Comparison of ENCODE assay signal across 8 cellular contexts in the genomic region with DNA sequence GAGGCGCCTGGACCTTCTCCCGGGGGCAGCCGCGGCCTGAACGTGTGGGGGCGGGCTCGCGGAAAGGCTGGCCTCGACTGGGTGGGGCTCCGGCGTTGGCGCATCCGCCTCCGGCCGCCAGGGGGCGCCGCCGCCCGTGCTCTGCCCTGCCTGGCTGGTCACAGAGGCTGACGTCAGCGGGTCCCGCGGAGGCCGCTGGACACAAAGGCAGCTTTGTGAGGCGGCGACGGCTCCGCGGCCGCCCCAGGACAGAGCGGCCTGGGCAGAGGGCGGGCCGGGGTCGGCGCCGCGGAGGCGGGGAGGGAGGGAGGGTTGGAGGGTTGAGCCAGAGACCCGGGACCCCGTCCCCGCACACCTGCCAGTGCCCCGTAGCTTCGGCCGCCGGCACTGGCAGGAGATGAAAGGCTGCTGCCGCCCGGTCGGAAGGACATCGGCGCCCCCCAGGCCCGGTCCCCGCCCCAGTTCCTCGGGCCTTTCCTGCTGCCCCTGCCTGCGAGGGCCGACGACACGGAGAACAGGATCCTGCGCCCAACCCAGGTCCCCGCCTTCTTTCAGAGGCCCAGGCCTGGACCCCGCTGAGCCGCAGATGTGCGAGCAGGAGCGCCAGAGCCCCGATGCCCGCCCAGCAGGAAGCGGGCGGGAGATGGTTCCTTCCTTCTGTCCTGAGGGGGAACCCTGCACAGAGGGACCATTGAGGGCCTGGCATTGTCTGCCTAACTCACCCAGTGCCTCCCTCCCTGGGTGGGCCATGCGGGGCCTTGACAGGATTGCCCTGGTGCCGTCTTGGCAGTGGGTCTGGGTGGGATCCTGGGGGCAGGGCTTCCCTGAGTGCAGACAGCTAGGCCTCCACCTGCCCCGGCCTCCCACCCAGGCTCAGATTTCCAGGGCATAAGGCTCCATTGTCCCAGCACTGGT. TPM values are rescaled to one million over a fixed set of nuclear protein-coding genes. Genes with fewer than 3 reads are reported as not detected.
A peak's percentile ranks its signal among the peaks of the same experiment; 100 is the strongest.
DNase-seq lines count a peak whose midpoint lies in the region; ATAC-seq and TF ChIP-seq lines count a peak whose summit lies in the region.

No MANE protein-coding gene starts in this region.

- H3K4me2 ChIP-seq in mammary epithelial cell (ENCODE audit: insufficient read depth, low read depth, low read length) = peak overlapping the region; percentile 83
- H3K4me2 ChIP-seq in smooth muscle cell = peak overlapping the region; percentile 89

- in situ Hi-C loops in mammary epithelial cell (cut with MboI; ENCODE audit: low sequenced_read_pairs in 2 of 2) = no loop called here

- peaks cover 9% of the 10 kb centered on the region for H3K79me2 ChIP-seq in mammary epithelial cell (ENCODE audit: insufficient read depth, low read length)
- H3K79me2 ChIP-seq in smooth muscle cell (ENCODE audit: low read depth) = no peaks in the 10 kb centered on the region

- H3K36me3 Mint-ChIP-seq in immature natural killer cell = peaks cover 4 to 11% (median 7%) of the 10 kb centered on the region in 3 donors

- H3K27me3 Mint-ChIP-seq in immature natural killer cell (ENCODE audit: low read depth in 3 of 3) = peaks cover 2 to 5% (median 5%) of the 10 kb centered on the region in 3 donors

- no TSS peak for BruUV-seq in mammary epithelial cell (replicated peaks; lab: Mats Ljungman, UMichigan)

- H2AFZ ChIP-seq in mammary epithelial cell (ENCODE audit: low read depth, low read length) = peak overlapping the region; percentile 57
- H2AFZ ChIP-seq in smooth muscle cell (ENCODE audit: low read depth) = no peak overlapping the region

- H4K20me1 ChIP-seq in mammary epithelial cell (ENCODE audit: insufficient read depth, low read length) (no peaks in the 10 kb centered on the region), smooth muscle cell (ENCODE audit: low read depth) (peaks cover 12% of the 10 kb centered on the region)

- H3F3A ChIP-seq in smooth muscle cell (ENCODE audit: low read depth) = peaks cover 26% of the 10 kb centered on the region

- H3K36me3 ChIP-seq in mammary epithelial cell (ENCODE audit: insufficient read depth, low read length) (peaks cover 18% of the 10 kb centered on the region), smooth muscle cell (ENCODE audit: low read depth) (no peaks in the 10 kb centered on the region)

- H3K4me3 ChIP-seq in mammary epithelial cell (replicated peaks in 1 of 3; ENCODE audit: insufficient read depth in 1 of 3, low read depth in 2 of 3, low read length in 3 of 3) = peak overlapping the region; percentile 32 to 52 (median 41)
- H3K4me3 ChIP-seq in smooth muscle cell = peak overlapping the region; percentile 64

- dilution Hi-C loops in mammary epithelial cell (cut with HindIII; ENCODE audit: low sequenced_read_pairs) = no loop called here

- peak overlapping the region in 4 of 6 donors; percentile 28 to 84 (median 40) for H3K27ac Mint-ChIP-seq in immature natural killer cell

- peak; percentile 90 for ATAC-seq in HG02678 (IDR thresholded peaks at IDR 0.05; ENCODE audit: unreplicated experiment)

- H3K27me3 ChIP-seq in mammary epithelial cell (ENCODE audit: insufficient read depth, low read length) (no peaks in the 10 kb centered on the region), smooth muscle cell (ENCODE audit: low read depth) (no peaks in the 10 kb centered on the region)

- intact Hi-C loops in mammary epithelial cell (cut with micrococcal nuclease) = loop anchor here (1.0 to 2.0 kb wide), 3 partner anchors 13 to 33 kb away; no protein-coding TSS in a partner anchor

- H3K9ac ChIP-seq in mammary epithelial cell (ENCODE audit: insufficient read depth, low read length) (peak overlapping the region; percentile 38), smooth muscle cell (ENCODE audit: low read depth) (peak overlapping the region; percentile 99)

- H3K9me3 ChIP-seq in mammary epithelial cell (replicated peaks; ENCODE audit: insufficient read depth, low read length) = no peaks in the 10 kb centered on the region
- no peaks in the 10 kb centered on the region for H3K9me3 ChIP-seq in smooth muscle cell (replicated peaks; ENCODE audit: low read depth)

- CTCF ChIA-PET in mammary epithelial cell (lab: Charles Lee; ENCODE audit: low non-redundant PET) = interaction anchor here (0.5 to 0.8 kb wide), 5 partner anchors 14 to 1786 kb away, joined by 3 to 8 read pairs (median 7); no protein-coding TSS in a partner anchor

- peaks cover 0 to 4% of the 10 kb centered on the region in 2 donors for H3K4me1 Mint-ChIP-seq in immature natural killer cell

- H3K4me1 ChIP-seq in mammary epithelial cell (ENCODE audit: insufficient read depth, low read length) (peaks cover 35% of the 10 kb centered on the region), smooth muscle cell (ENCODE audit: low read depth) (peaks cover 30% of the 10 kb centered on the region)

- TF ChIP-seq CTCF in VCaP (conservative IDR thresholded peaks at IDR 0.05) = peak; percentile 99
- peak; percentile 77 to 91 for TF ChIP-seq CTCF in mammary epithelial cell (conservative IDR thresholded peaks at IDR 0.05 in 1 of 2, IDR thresholded peaks at IDR 0.05 in 1 of 2; ENCODE audit: extremely low read depth in 1 of 2, insufficient read depth in 1 of 2, low read depth in 1 of 2, low read length in 2 of 2)
- TF ChIP-seq CTCF in smooth muscle cell (IDR thresholded peaks at IDR 0.05; ENCODE audit: borderline replicate concordance, insufficient read depth, poor library complexity, severe bottlenecking) = peak; percentile 98

- H3K27ac ChIP-seq in VCaP (peak overlapping the region; percentile 93), mammary epithelial cell (ENCODE audit: insufficient read depth, low read depth, low read length) (peak overlapping the region; percentile 54), smooth muscle cell (ENCODE audit: low read depth) (peak overlapping the region; percentile 98)

- peak overlapping the region; percentile 54 to 76 (median 66) for H3K4me3 Mint-ChIP-seq in immature natural killer cell

- DNase-seq in NCI-H1417 (lab: John Stamatoyannopoulos, UW) = peak; percentile 72 to 87 (median 82)
- no peak for DNase-seq in NCI-H1417 treated with DMSO at 0.1 percent for 48 hours (lab: John Stamatoyannopoulos, UW)
- peak; percentile 22 for DNase-seq in NCI-H2107 treated with DMSO at 0.1 percent for 48 hours (lab: John Stamatoyannopoulos, UW; ENCODE audit: unreplicated experiment)
- peak; percentile 86 for DNase-seq in mammary epithelial cell
- peak; percentile 86 to 88 (median 88) for DNase-seq in immature natural killer cell
- DNase-seq in smooth muscle cell (lab: John Stamatoyannopoulos, UW; ENCODE audit: unreplicated experiment) = peak; percentile 89

- no peaks in the 10 kb centered on the region for H3K9me3 Mint-ChIP-seq in immature natural killer cell

- 10% methylated on average over 23 of the region's 70 CpGs for WGBS in mammary epithelial cell (ENCODE audit: low coverage, missing lambda C conversion rate)
- WGBS in smooth muscle cell (ENCODE audit: low lambda C conversion rate) = 5% methylated on average over 45 of the region's 70 CpGs

RNA-seq across cellular contexts. Expression of a gene that starts 8.7 kb away (rescaled TPM):
- total RNA-seq in mammary epithelial cell (10 to 100 TPM in 1 of 2 donors, 1 to 10 TPM in 1; 4.3 to 15.5 TPM), smooth muscle cell (26.8 and 48.3 TPM in 2 replicates)
- polyA plus RNA-seq in mammary epithelial cell (8.4 TPM), immature natural killer cell (not detected), smooth muscle cell (26.3 and 70.7 TPM in 2 replicates)
- polyA minus RNA-seq in mammary epithelial cell = 0.31 TPM

RNA-seq across cellular contexts. Expression of a gene that starts 18.6 kb away (rescaled TPM):
- under 1 TPM in 1 of 2 donors, not detected in 1; 0.19 TPM for total RNA-seq in mammary epithelial cell
- polyA plus RNA-seq in mammary epithelial cell = 0.05 TPM
- polyA minus RNA-seq in mammary epithelial cell = not detected
- polyA plus RNA-seq in immature natural killer cell = not detected
- 0.09 and 0.18 TPM in 2 replicates for total RNA-seq in smooth muscle cell
- 0.87 TPM in 1 of 2 replicates, not detected in the other for polyA plus RNA-seq in smooth muscle cell

RNA-seq across cellular contexts. Expression of a gene that starts 24.3 kb away (rescaled TPM):
- total RNA-seq in mammary epithelial cell (100 to 1,000 TPM; 176 to 235 TPM), smooth muscle cell (209 and 230 TPM in 2 replicates)
- polyA plus RNA-seq in mammary epithelial cell (511 TPM), immature natural killer cell (100 to 1,000 TPM; 550 to 903 (median 902) TPM), smooth muscle cell (454 and 466 TPM in 2 replicates)
- polyA minus RNA-seq in mammary epithelial cell = 320 TPM

RNA-seq across cellular contexts. Expression of a gene that starts 31.9 kb away (rescaled TPM):
- total RNA-seq in mammary epithelial cell (100 to 1,000 TPM in 1 of 2 donors, 10 to 100 TPM in 1; 65.5 to 117 TPM), smooth muscle cell (19.9 and 20.8 TPM in 2 replicates)
- polyA plus RNA-seq in mammary epithelial cell (122 TPM), immature natural killer cell (10 to 100 TPM; 38.0 to 54.3 (median 51.3) TPM), smooth muscle cell (59.3 and 62.6 TPM in 2 replicates)
- polyA minus RNA-seq in mammary epithelial cell = 94.5 TPM

RNA-seq across cellular contexts. Expression of a gene that starts 38.9 kb away (rescaled TPM):
- total RNA-seq in mammary epithelial cell (10 to 100 TPM in 1 of 2 donors, 1 to 10 TPM in 1; 9.7 to 12.7 TPM), smooth muscle cell (1.6 and 2.5 TPM in 2 replicates)
- polyA plus RNA-seq in mammary epithelial cell (23.8 TPM), immature natural killer cell (1 to 10 TPM; 1.5 to 2.4 (median 2.2) TPM), smooth muscle cell (3.7 and 6.7 TPM in 2 replicates)
- 12.6 TPM for polyA minus RNA-seq in mammary epithelial cell
